In the genomic region with DNA sequence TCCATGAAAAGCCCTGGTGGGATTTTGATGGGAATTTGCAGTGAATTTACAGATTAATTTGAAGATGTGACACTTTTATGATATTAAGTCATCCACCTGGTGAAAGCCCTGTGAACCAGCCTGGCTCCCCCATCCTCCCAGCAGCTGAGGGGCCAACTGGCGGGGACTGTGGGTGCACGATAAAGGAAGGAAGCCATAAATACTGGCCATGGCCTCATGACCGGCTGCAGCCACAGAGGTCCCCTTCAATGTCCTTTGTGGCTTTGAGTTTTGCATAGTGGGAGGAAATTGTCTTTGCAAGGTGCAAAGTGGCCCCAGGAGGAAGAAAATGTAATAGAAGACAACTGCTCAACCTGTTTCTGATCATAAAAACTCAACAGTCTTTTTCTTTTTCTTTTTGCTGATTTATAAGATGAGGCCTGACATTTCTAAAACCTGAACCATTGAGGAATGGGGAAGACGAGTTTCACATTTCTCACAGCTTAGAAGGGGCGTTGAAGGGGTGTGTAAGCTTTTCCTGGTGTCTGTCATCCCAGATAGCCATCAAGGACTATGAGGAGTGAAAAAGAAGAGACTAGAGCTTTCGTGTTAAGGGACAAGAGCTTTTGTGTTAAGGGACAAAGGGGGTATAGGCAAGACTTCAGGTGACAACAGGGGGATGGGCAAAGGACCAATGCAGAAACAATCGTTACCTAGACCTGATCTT, we compare ENCODE assay signal across 1 cellular context.
TF ChIP-seq lines count a peak whose summit lies in the region.

No MANE protein-coding gene starts in this region.

TF ChIP-seq in K562, 482 proteins besides CTCF, POLR2A, EP300 and RAD21 (continued from another document and continues in another):
- TF ChIP-seq, protein P1, sequence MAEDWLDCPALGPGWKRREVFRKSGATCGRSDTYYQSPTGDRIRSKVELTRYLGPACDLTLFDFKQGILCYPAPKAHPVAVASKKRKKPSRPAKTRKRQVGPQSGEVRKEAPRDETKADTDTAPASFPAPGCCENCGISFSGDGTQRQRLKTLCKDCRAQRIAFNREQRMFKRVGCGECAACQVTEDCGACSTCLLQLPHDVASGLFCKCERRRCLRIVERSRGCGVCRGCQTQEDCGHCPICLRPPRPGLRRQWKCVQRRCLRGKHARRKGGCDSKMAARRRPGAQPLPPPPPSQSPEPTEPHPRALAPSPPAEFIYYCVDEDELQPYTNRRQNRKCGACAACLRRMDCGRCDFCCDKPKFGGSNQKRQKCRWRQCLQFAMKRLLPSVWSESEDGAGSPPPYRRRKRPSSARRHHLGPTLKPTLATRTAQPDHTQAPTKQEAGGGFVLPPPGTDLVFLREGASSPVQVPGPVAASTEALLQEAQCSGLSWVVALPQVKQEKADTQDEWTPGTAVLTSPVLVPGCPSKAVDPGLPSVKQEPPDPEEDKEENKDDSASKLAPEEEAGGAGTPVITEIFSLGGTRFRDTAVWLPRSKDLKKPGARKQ (CRISPR knock-in tag; IDR thresholded peaks at IDR 0.05): no peak
- peak; percentile 34; the same call in 1 of the 2 replicates for TF ChIP-seq BHLHE40 (IDR thresholded peaks at IDR 0.05; ENCODE audit: low read length)
- TF ChIP-seq HDAC2 (IDR thresholded peaks at IDR 0.05): peak; percentile 48; the same call in 1 of the 2 replicates
- TF ChIP-seq ESRRA (IDR thresholded peaks at IDR 0.05; ENCODE audit: borderline replicate concordance, low read depth): peak; percentile 94
- TF ChIP-seq RCOR1 (IDR thresholded peaks at IDR 0.05; ENCODE audit: borderline replicate concordance in 1 of 2, low read depth in 2 of 2, low read length in 2 of 2): peak; percentile 43 to 77; a peak in 1 of 4 replicates
- peak; percentile 35; the same call in 1 of the 2 replicates for TF ChIP-seq SPI1 (IDR thresholded peaks at IDR 0.05; ENCODE audit: borderline replicate concordance, low read depth, low read length)
- TF ChIP-seq, protein P2, sequence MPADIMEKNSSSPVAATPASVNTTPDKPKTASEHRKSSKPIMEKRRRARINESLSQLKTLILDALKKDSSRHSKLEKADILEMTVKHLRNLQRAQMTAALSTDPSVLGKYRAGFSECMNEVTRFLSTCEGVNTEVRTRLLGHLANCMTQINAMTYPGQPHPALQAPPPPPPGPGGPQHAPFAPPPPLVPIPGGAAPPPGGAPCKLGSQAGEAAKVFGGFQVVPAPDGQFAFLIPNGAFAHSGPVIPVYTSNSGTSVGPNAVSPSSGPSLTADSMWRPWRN (IDR thresholded peaks at IDR 0.05; ENCODE audit: low read depth): peak; percentile 53; the same call in 1 of the 2 replicates
- TF ChIP-seq, protein P3, sequence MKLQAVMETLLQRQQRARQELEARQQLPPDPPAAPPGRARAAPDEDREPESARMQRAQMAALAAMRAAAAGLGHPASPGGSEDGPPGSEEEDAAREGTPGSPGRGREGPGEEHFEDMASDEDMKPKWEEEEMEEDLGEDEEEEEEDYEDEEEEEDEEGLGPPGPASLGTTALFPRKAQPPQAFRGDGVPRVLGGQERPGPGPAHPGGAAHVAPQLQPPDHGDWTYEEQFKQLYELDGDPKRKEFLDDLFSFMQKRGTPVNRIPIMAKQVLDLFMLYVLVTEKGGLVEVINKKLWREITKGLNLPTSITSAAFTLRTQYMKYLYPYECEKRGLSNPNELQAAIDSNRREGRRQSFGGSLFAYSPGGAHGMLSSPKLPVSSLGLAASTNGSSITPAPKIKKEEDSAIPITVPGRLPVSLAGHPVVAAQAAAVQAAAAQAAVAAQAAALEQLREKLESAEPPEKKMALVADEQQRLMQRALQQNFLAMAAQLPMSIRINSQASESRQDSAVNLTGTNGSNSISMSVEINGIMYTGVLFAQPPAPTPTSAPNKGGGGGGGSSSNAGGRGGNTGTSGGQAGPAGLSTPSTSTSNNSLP (IDR thresholded peaks at IDR 0.05; ENCODE audit: borderline replicate concordance, low read depth, low read length): 0 out of 2 replicates have a peak, but pooled peaks have one; percentile 45
- TF ChIP-seq KLF16 (IDR thresholded peaks at IDR 0.05): peak; percentile 92
- TF ChIP-seq DPF2 (IDR thresholded peaks at IDR 0.05): peak; percentile 68; the same call in 1 of the 2 replicates
- TF ChIP-seq, protein P4, sequence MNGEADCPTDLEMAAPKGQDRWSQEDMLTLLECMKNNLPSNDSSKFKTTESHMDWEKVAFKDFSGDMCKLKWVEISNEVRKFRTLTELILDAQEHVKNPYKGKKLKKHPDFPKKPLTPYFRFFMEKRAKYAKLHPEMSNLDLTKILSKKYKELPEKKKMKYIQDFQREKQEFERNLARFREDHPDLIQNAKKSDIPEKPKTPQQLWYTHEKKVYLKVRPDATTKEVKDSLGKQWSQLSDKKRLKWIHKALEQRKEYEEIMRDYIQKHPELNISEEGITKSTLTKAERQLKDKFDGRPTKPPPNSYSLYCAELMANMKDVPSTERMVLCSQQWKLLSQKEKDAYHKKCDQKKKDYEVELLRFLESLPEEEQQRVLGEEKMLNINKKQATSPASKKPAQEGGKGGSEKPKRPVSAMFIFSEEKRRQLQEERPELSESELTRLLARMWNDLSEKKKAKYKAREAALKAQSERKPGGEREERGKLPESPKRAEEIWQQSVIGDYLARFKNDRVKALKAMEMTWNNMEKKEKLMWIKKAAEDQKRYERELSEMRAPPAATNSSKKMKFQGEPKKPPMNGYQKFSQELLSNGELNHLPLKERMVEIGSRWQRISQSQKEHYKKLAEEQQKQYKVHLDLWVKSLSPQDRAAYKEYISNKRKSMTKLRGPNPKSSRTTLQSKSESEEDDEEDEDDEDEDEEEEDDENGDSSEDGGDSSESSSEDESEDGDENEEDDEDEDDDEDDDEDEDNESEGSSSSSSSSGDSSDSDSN (IDR thresholded peaks at IDR 0.05; ENCODE audit: borderline replicate concordance in 1 of 2, low read depth in 2 of 2, low read length in 2 of 2): peak in 1 of 2 experiments; percentile 29; a peak in 1 of 4 replicates
- TF ChIP-seq DACH1 (IDR thresholded peaks at IDR 0.05; ENCODE audit: partially characterized antibody): peak; percentile 20
- TF ChIP-seq ARID1B (IDR thresholded peaks at IDR 0.05): peak; percentile 84
- TF ChIP-seq, protein P5, sequence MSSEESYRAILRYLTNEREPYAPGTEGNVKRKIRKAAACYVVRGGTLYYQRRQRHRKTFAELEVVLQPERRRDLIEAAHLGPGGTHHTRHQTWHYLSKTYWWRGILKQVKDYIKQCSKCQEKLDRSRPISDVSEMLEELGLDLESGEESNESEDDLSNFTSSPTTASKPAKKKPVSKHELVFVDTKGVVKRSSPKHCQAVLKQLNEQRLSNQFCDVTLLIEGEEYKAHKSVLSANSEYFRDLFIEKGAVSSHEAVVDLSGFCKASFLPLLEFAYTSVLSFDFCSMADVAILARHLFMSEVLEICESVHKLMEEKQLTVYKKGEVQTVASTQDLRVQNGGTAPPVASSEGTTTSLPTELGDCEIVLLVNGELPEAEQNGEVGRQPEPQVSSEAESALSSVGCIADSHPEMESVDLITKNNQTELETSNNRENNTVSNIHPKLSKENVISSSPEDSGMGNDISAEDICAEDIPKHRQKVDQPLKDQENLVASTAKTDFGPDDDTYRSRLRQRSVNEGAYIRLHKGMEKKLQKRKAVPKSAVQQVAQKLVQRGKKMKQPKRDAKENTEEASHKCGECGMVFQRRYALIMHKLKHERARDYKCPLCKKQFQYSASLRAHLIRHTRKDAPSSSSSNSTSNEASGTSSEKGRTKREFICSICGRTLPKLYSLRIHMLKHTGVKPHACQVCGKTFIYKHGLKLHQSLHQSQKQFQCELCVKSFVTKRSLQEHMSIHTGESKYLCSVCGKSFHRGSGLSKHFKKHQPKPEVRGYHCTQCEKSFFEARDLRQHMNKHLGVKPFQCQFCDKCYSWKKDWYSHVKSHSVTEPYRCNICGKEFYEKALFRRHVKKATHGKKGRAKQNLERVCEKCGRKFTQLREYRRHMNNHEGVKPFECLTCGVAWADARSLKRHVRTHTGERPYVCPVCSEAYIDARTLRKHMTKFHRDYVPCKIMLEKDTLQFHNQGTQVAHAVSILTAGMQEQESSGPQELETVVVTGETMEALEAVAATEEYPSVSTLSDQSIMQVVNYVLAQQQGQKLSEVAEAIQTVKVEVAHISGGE (CRISPR knock-in tag; IDR thresholded peaks at IDR 0.05): peak in 1 of 3 experiments; percentile 60; a peak in 2 of 6 replicates
- peak in 1 of 2 experiments; percentile 45; a peak in 1 of 4 replicates for TF ChIP-seq MAZ (CRISPR knock-in tag; conservative IDR thresholded peaks at IDR 0.05 in 1 of 2, IDR thresholded peaks at IDR 0.05 in 1 of 2)
- TF ChIP-seq CTBP1 (IDR thresholded peaks at IDR 0.05; ENCODE audit: borderline replicate concordance): peak; percentile 26; the same call in 1 of the 2 replicates
- no peak for TF ChIP-seq MEF2D (tag; conservative IDR thresholded peaks at IDR 0.05; ENCODE audit: low read depth)
- peak; percentile 88 for TF ChIP-seq TEAD4 (IDR thresholded peaks at IDR 0.05; ENCODE audit: low read length)
- TF ChIP-seq TEAD4 (CRISPR knock-in tag; IDR thresholded peaks at IDR 0.05; ENCODE audit: borderline replicate concordance): no peak
- TF ChIP-seq ZNF583 (CRISPR knock-in tag; IDR thresholded peaks at IDR 0.05): peak; percentile 66; the same call in 1 of the 2 replicates
- TF ChIP-seq, protein P6, sequence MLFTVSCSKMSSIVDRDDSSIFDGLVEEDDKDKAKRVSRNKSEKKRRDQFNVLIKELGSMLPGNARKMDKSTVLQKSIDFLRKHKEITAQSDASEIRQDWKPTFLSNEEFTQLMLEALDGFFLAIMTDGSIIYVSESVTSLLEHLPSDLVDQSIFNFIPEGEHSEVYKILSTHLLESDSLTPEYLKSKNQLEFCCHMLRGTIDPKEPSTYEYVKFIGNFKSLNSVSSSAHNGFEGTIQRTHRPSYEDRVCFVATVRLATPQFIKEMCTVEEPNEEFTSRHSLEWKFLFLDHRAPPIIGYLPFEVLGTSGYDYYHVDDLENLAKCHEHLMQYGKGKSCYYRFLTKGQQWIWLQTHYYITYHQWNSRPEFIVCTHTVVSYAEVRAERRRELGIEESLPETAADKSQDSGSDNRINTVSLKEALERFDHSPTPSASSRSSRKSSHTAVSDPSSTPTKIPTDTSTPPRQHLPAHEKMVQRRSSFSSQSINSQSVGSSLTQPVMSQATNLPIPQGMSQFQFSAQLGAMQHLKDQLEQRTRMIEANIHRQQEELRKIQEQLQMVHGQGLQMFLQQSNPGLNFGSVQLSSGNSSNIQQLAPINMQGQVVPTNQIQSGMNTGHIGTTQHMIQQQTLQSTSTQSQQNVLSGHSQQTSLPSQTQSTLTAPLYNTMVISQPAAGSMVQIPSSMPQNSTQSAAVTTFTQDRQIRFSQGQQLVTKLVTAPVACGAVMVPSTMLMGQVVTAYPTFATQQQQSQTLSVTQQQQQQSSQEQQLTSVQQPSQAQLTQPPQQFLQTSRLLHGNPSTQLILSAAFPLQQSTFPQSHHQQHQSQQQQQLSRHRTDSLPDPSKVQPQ (CRISPR knock-in tag; IDR thresholded peaks at IDR 0.05; ENCODE audit: borderline replicate concordance): no peak
- peak; percentile 59 for TF ChIP-seq CXXC5 (CRISPR knock-in tag; IDR thresholded peaks at IDR 0.05)
- TF ChIP-seq KDM1A (IDR thresholded peaks at IDR 0.05): peak; percentile 84 to 87
- peak; percentile 37; the same call in 1 of the 2 replicates for TF ChIP-seq MTA3 (IDR thresholded peaks at IDR 0.05; ENCODE audit: borderline replicate concordance)
- no peak for TF ChIP-seq ZZZ3 (IDR thresholded peaks at IDR 0.05)
- 0 out of 2 replicates have a peak, but pooled peaks have one; percentile 9 for TF ChIP-seq MTA1 (IDR thresholded peaks at IDR 0.05; ENCODE audit: borderline replicate concordance)
- TF ChIP-seq NBN (IDR thresholded peaks at IDR 0.05; ENCODE audit: low read depth): 0 out of 2 replicates have a peak, but pooled peaks have one; percentile 35
- TF ChIP-seq MEIS2 (IDR thresholded peaks at IDR 0.05; ENCODE audit: partially characterized antibody): peak; percentile 85
- 0 out of 2 replicates have a peak, but pooled peaks have one; percentile 16 for TF ChIP-seq TOE1 (IDR thresholded peaks at IDR 0.05; ENCODE audit: borderline replicate concordance)
- no peak for TF ChIP-seq TOE1 (CRISPR knock-in tag; IDR thresholded peaks at IDR 0.05; ENCODE audit: borderline replicate concordance, low read depth)
- no peak for TF ChIP-seq CEBPB (tag; IDR thresholded peaks at IDR 0.05)
- TF ChIP-seq ZC3H11A (IDR thresholded peaks at IDR 0.05; ENCODE audit: low read depth, low read length): no peak
- TF ChIP-seq MBD2 (IDR thresholded peaks at IDR 0.05; ENCODE audit: borderline replicate concordance, low read depth): 0 out of 2 replicates have a peak, but pooled peaks have one; percentile 43
- peak; percentile 82 for TF ChIP-seq NCOR1 (IDR thresholded peaks at IDR 0.05)
- TF ChIP-seq, protein P7, sequence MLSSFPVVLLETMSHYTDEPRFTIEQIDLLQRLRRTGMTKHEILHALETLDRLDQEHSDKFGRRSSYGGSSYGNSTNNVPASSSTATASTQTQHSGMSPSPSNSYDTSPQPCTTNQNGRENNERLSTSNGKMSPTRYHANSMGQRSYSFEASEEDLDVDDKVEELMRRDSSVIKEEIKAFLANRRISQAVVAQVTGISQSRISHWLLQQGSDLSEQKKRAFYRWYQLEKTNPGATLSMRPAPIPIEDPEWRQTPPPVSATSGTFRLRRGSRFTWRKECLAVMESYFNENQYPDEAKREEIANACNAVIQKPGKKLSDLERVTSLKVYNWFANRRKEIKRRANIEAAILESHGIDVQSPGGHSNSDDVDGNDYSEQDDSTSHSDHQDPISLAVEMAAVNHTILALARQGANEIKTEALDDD (IDR thresholded peaks at IDR 0.05): peak; percentile 36; the same call in 1 of the 2 replicates
- TF ChIP-seq TEAD1 (CRISPR knock-in tag; IDR thresholded peaks at IDR 0.05): peak in 1 of 2 experiments; percentile 50; a peak in 1 of 4 replicates
- TF ChIP-seq, protein P8, sequence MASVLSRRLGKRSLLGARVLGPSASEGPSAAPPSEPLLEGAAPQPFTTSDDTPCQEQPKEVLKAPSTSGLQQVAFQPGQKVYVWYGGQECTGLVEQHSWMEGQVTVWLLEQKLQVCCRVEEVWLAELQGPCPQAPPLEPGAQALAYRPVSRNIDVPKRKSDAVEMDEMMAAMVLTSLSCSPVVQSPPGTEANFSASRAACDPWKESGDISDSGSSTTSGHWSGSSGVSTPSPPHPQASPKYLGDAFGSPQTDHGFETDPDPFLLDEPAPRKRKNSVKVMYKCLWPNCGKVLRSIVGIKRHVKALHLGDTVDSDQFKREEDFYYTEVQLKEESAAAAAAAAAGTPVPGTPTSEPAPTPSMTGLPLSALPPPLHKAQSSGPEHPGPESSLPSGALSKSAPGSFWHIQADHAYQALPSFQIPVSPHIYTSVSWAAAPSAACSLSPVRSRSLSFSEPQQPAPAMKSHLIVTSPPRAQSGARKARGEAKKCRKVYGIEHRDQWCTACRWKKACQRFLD (CRISPR knock-in tag; IDR thresholded peaks at IDR 0.05): peak; percentile 90
- TF ChIP-seq, protein P9, sequence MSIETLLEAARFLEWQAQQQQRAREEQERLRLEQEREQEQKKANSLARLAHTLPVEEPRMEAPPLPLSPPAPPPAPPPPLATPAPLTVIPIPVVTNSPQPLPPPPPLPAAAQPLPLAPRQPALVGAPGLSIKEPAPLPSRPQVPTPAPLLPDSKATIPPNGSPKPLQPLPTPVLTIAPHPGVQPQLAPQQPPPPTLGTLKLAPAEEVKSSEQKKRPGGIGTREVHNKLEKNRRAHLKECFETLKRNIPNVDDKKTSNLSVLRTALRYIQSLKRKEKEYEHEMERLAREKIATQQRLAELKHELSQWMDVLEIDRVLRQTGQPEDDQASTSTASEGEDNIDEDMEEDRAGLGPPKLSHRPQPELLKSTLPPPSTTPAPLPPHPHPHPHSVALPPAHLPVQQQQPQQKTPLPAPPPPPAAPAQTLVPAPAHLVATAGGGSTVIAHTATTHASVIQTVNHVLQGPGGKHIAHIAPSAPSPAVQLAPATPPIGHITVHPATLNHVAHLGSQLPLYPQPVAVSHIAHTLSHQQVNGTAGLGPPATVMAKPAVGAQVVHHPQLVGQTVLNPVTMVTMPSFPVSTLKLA (conservative IDR thresholded peaks at IDR 0.05): 0 out of 4 replicates have a peak, but pooled peaks of 1 of the 2 experiments have one; percentile 51
- TF ChIP-seq HNRNPH1 (optimal IDR thresholded peaks at IDR 0.05; ENCODE audit: low read depth, low read length): no peak
- TF ChIP-seq FOXM1 (IDR thresholded peaks at IDR 0.05; ENCODE audit: low read depth): 0 out of 2 replicates have a peak, but pooled peaks have one; percentile 21
- no peak for TF ChIP-seq FOXM1 (CRISPR knock-in tag; IDR thresholded peaks at IDR 0.05; ENCODE audit: low read depth)
- peak; percentile 90 for TF ChIP-seq CBFA2T2 (conservative IDR thresholded peaks at IDR 0.05)
